8 cellular contexts compared by ENCODE assay signal in the genomic region with DNA sequence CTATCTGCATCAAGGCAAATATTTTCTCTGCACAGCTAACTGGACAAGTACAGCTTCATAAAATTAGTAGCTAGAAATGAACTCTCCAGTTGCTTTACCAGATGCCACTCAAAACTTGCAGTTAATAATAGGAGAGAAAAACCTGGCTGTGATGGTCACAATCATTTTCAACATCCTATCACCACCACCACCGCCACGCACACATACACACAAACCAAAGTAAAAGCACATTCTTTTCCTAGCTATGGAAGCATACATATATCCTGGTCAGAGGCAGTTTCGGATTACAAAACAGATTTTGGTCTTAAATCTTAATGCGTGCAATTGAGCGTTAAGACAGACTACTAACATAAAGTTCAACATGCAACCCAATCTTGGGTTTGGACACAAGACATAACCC. TPM values are rescaled to one million over a fixed set of nuclear protein-coding genes. Genes with fewer than 3 reads are reported as not detected.
DNase-seq lines count a peak whose midpoint lies in the region; ATAC-seq, FAIRE-seq and TF ChIP-seq lines count a peak whose summit lies in the region.

No MANE protein-coding gene starts in this region.

- ATAC-seq in left lobe of liver (no peak), GM19395 (IDR thresholded peaks at IDR 0.05; ENCODE audit: unreplicated experiment) (no peak), HG03439 (IDR thresholded peaks at IDR 0.05; ENCODE audit: unreplicated experiment) (no peak)

- H3K14ac ChIP-seq in H1 (ENCODE audit: insufficient read length), result no peak overlapping the region

- H3K79me2 ChIP-seq in H1 (ENCODE audit: control insufficient read depth in 1 of 2, insufficient read depth in 2 of 2, low read length in 2 of 2) (peaks cover 36 to 60% of the 10 kb centered on the region in 2 experiments), neural cell (replicated peaks; ENCODE audit: insufficient read depth, low read length) (peaks cover 59% of the 10 kb centered on the region)

- DNase-seq in CD4-positive, alpha-beta memory T cell, result no peak
- DNase-seq in NB4 (ENCODE audit: low read depth), result no peak
- DNase-seq in H1 (ENCODE audit: low read depth in 1 of 2, low spot score in 2 of 2), result no peak
- DNase-seq in left lobe of liver (ENCODE audit: low spot score), result no peak
- no peak for DNase-seq in foreskin melanocyte

- no peak for FAIRE-seq in H1 (lab: Jason Lieb, UNC)

- no peak overlapping the region for H2BK120ac ChIP-seq in H1 (replicated peaks; ENCODE audit: low read depth, low read length)

- H4K5ac ChIP-seq in H1 (ENCODE audit: insufficient read length, low read depth, low read length), result no peak overlapping the region

- no peak overlapping the region for H2AK5ac ChIP-seq in H1 (ENCODE audit: low read depth, low read length)

- H3F3A ChIP-seq in neural cell (ENCODE audit: insufficient read depth, low read length, poor library complexity, severe bottlenecking), result no peaks in the 10 kb centered on the region

- peak overlapping the region; percentile 90 to 94 (median 90); a peak in 6 of 7 replicates for H3K9ac ChIP-seq in H1 (replicated peaks in 1 of 4; ENCODE audit: extremely low read depth in 1 of 4, low read depth in 3 of 4, low read length in 3 of 4)
- H3K9ac ChIP-seq in neural cell (ENCODE audit: low read length), result peak overlapping the region; percentile 94

- POLR2A ChIA-PET in CD4-positive, alpha-beta memory T cell (lab: Charles Lee; ENCODE audit: partially characterized antibody), result interaction anchor here (2.3 kb wide), 1 partner anchor 20 kb away, joined by 39 read pairs; no protein-coding TSS in a partner anchor
- POLR2A ChIA-PET in H1 (lab: Charles Lee; ENCODE audit: partially characterized antibody), result interaction anchor here (1.0 to 2.2 kb wide), 7 partner anchors 13 to 278 kb away, joined by 3 to 13 read pairs (median 5); no protein-coding TSS in a partner anchor

- no peak overlapping the region for H2BK12ac ChIP-seq in H1 (ENCODE audit: low read depth, low read length)

- WGBS in H1 (ENCODE audit: extremely low coverage in 1 of 2, insufficient coverage in 1 of 2, insufficient read length in 1 of 2, insufficient replicate concordance in 2 of 2, low coverage in 1 of 2, low lambda C conversion rate in 2 of 2, missing lambda C conversion rate in 1 of 2), 2 experiments, result 45% methylated on average over 5 of the region's 5 CpGs; no CpG with 5 or more reads in 1 of the 2 experiments

- H2BK5ac ChIP-seq in H1 (ENCODE audit: low read depth, low read length), result no peak overlapping the region

- H3K9me3 Mint-ChIP-seq in CD4-positive, alpha-beta memory T cell, result peaks cover 0 to 3% (median 0%) of the 10 kb centered on the region in 8 donors

- peak overlapping the region in 6 of 7 donors; percentile 90 to 96 (median 93) for H3K27ac Mint-ChIP-seq in CD4-positive, alpha-beta memory T cell

- no peak overlapping the region for H3K56ac ChIP-seq in H1 (replicated peaks; ENCODE audit: insufficient read length, low read depth, low read length)

- TF ChIP-seq CTCF in NB4 (IDR thresholded peaks at IDR 0.05; ENCODE audit: low read depth, low read length) (no peak), H1 (IDR thresholded peaks at IDR 0.05; ENCODE audit: control extremely low read depth in 1 of 3, insufficient read depth in 1 of 3, low read depth in 1 of 3, low read length in 3 of 3) (no peak), neural cell (IDR thresholded peaks at IDR 0.05; ENCODE audit: poor library complexity, severe bottlenecking) (no peak)

- no peak overlapping the region for H3K18ac ChIP-seq in H1 (ENCODE audit: extremely low read depth, low read length)

- H3K79me1 ChIP-seq in H1 (ENCODE audit: low read depth, low read length), result no peaks in the 10 kb centered on the region; the same call in none of the 2 replicates

- intact Hi-C loops in CD4-positive, alpha-beta memory T cell (cut with micrococcal nuclease), result loop anchor here (10.0 kb wide), 2 partner anchors 709 to 1379 kb away; partner anchors contain the start of genes PDZD8 and RAB11FIP2

- peaks cover 33 to 63% (median 48%) of the 10 kb centered on the region in 4 donors for H3K4me1 Mint-ChIP-seq in CD4-positive, alpha-beta memory T cell

- no peak overlapping the region for H2BK15ac ChIP-seq in H1 (ENCODE audit: low read length)

- peak overlapping the region; percentile 91 to 95 (median 94) for H3K4me3 Mint-ChIP-seq in CD4-positive, alpha-beta memory T cell

- H4K20me1 ChIP-seq in H1 (replicated peaks in 1 of 2; ENCODE audit: control insufficient read depth in 1 of 2, insufficient read depth in 2 of 2, low read length in 2 of 2) (peaks cover 15 to 17% of the 10 kb centered on the region in 2 experiments), neural cell (ENCODE audit: insufficient read depth) (no peaks in the 10 kb centered on the region)

- no peaks in the 10 kb centered on the region for H3K9me3 ChIP-seq in CD4-positive, alpha-beta memory T cell (ENCODE audit: control insufficient read depth in 1 of 2, low read length in 2 of 2)
- no peaks in the 10 kb centered on the region for H3K9me3 ChIP-seq in H1 (ENCODE audit: insufficient read depth in 2 of 2, low read depth in 1 of 2, low read length in 1 of 2)
- H3K9me3 ChIP-seq in neural cell (ENCODE audit: low read length), result no peaks in the 10 kb centered on the region

- H3K23ac ChIP-seq in H1 (ENCODE audit: insufficient read length), result no peak overlapping the region

- no peak overlapping the region for H3K4ac ChIP-seq in H1 (replicated peaks; ENCODE audit: insufficient read length, low read depth, low read length)

- H3K36me3 ChIP-seq in CD4-positive, alpha-beta memory T cell (ENCODE audit: insufficient read depth, low read length), result no peaks in the 10 kb centered on the region
- H3K36me3 ChIP-seq in H1 (ENCODE audit: control insufficient read depth in 2 of 4, insufficient read depth in 4 of 4, low read length in 3 of 4) (peaks cover 0 to under 1% (median 0%) of the 10 kb centered on the region in 4 experiments; a peak in 1 of 8 replicates), neural cell (ENCODE audit: insufficient read depth, low read length) (no peaks in the 10 kb centered on the region)

- TF ChIP-seq RAD21 in H1 (IDR thresholded peaks at IDR 0.05 in 1 of 2, conservative IDR thresholded peaks at IDR 0.05 in 1 of 2; ENCODE audit: low read depth in 2 of 2, low read length in 2 of 2), result no peak
- no peak for TF ChIP-seq RAD21 in neural cell (conservative IDR thresholded peaks at IDR 0.05)

- peaks cover 0 to 9% of the 10 kb centered on the region in 2 donors for H3K27me3 Mint-ChIP-seq in CD4-positive, alpha-beta memory T cell

- H2AFZ ChIP-seq in H1 (ENCODE audit: low read length), result no peak overlapping the region
- H2AFZ ChIP-seq in neural cell (ENCODE audit: low read depth, low read length), result no peak overlapping the region

- peaks cover 48% of the 10 kb centered on the region for H3K4me1 ChIP-seq in CD4-positive, alpha-beta memory T cell (ENCODE audit: insufficient read depth, low read length)
- no peaks in the 10 kb centered on the region; a peak in 2 of 7 replicates for H3K4me1 ChIP-seq in H1 (replicated peaks in 1 of 4; ENCODE audit: control insufficient read depth in 3 of 4, insufficient read depth in 4 of 4, low read length in 3 of 4)

- H3K27ac ChIP-seq in CD4-positive, alpha-beta memory T cell (ENCODE audit: low read depth, low read length), result no peak overlapping the region
- H3K27ac ChIP-seq in H1 (ENCODE audit: low read depth, low read length) (no peak overlapping the region), neural cell (ENCODE audit: low read length) (peak overlapping the region; percentile 88)

- H3K9me2 ChIP-seq in neural cell (ENCODE audit: insufficient read depth, low read length), result no peaks in the 10 kb centered on the region

- TF ChIP-seq POLR2A in NB4 (IDR thresholded peaks at IDR 0.05; ENCODE audit: extremely low read depth, insufficient read length) (no peak), H1 (IDR thresholded peaks at IDR 0.05; ENCODE audit: control extremely low read depth in 1 of 2, low read depth in 2 of 2, low read length in 2 of 2) (no peak)

- no peak overlapping the region for H2BK20ac ChIP-seq in H1 (ENCODE audit: low read length)

- no peak overlapping the region for H4K8ac ChIP-seq in H1 (ENCODE audit: extremely low read depth, insufficient read depth, low read length)

- no peaks in the 10 kb centered on the region for H3K27me3 ChIP-seq in CD4-positive, alpha-beta memory T cell (ENCODE audit: insufficient read depth, low read length)
- H3K27me3 ChIP-seq in H1 (replicated peaks in 1 of 4; ENCODE audit: control insufficient read depth in 3 of 4, extremely low read depth in 1 of 4, insufficient read depth in 3 of 4, low read length in 3 of 4), result no peaks in the 10 kb centered on the region
- H3K27me3 ChIP-seq in neural cell (ENCODE audit: insufficient read depth, low read depth, low read length), result no peaks in the 10 kb centered on the region

- no peak overlapping the region for H4K91ac ChIP-seq in H1 (replicated peaks; ENCODE audit: insufficient read length, low read length)

- peaks cover 5 to 14% of the 10 kb centered on the region in 2 donors for H3K36me3 Mint-ChIP-seq in CD4-positive, alpha-beta memory T cell

- peak overlapping the region; percentile 32 to 74 for H3K4me3 ChIP-seq in CD4-positive, alpha-beta memory T cell (ENCODE audit: low read length in 2 of 2)
- H3K4me3 ChIP-seq in NB4 (ENCODE audit: low read depth, low read length) (peak overlapping the region; percentile 83), H1 (ENCODE audit: extremely low read depth in 1 of 4, insufficient read depth in 2 of 4, low read depth in 3 of 4, low read length in 4 of 4) (peak overlapping the region; percentile 84 to 97 (median 94)), neural cell (ENCODE audit: low read length) (peak overlapping the region; percentile 90)

- peaks cover 9% of the 10 kb centered on the region for H3K23me2 ChIP-seq in H1 (ENCODE audit: low read depth, low read length)

- CTCF ChIA-PET in CD4-positive, alpha-beta memory T cell (lab: Charles Lee; ENCODE audit: partially characterized antibody), result interaction anchor here (0.6 to 2.0 kb wide), 3 partner anchors 14 to 34 kb away, joined by 3 to 7 read pairs (median 3); no protein-coding TSS in a partner anchor
- CTCF ChIA-PET in H1 (lab: Charles Lee; ENCODE audit: partially characterized antibody), result interaction anchor here (1.4 to 2.3 kb wide), 4 partner anchors 18 to 48 kb away, joined by 4 to 7 read pairs (median 5); no protein-coding TSS in a partner anchor

- no peak for TF ChIP-seq EP300 in H1 (IDR thresholded peaks at IDR 0.05; ENCODE audit: borderline replicate concordance in 1 of 2, low read depth in 2 of 2, low read length in 2 of 2)
- TF ChIP-seq EP300 in neural cell (conservative IDR thresholded peaks at IDR 0.05; ENCODE audit: poor library complexity, severe bottlenecking), result no peak

- H3K4me2 ChIP-seq in H1 (ENCODE audit: insufficient read depth in 1 of 2, low read depth in 2 of 2, low read length in 2 of 2), result peak overlapping the region; percentile 90 to 92
- peak overlapping the region; percentile 90 for H3K4me2 ChIP-seq in neural cell (ENCODE audit: low read length)

RNA-seq across cellular contexts. Expression of gene CACUL1, which starts 1.4 kb away (rescaled TPM):
- 10 to 100 TPM; 32.1 to 32.3 TPM for total RNA-seq in CD4-positive, alpha-beta memory T cell
- 10 to 100 TPM; 14.9 to 30.5 TPM for polyA plus RNA-seq in CD4-positive, alpha-beta memory T cell
- 34.2 and 43.9 TPM in 2 replicates for total RNA-seq in H1 (2021; fragmentation: NEBNext Ultra II Directional; extraction: Animal tissue kit (Norgen Biotek cat#: 25700))
- 4.7 and 6.5 TPM in 2 replicates for polyA plus RNA-seq in H1 (2011; rRNA removed)
- polyA plus RNA-seq in H1 (2011; cell fraction: cytosol; rRNA removed), result 8.3 TPM
- polyA plus RNA-seq in H1 (2011; cell fraction: nucleus; rRNA removed), result 5.8 TPM
- polyA plus RNA-seq in H1 (2012, experiment 1 of 2), result 12.0 to 21.7 TPM (median 16.1 TPM) in 4 replicates
- polyA plus RNA-seq in H1 (2012, experiment 2 of 2), result 1.7 TPM
- polyA plus RNA-seq in H1 (2013, experiment 1 of 2), result 52.5 TPM
- polyA plus RNA-seq in H1 (2013, experiment 2 of 2), result 51.7 TPM
- 19.0 and 22.7 TPM in 2 replicates for polyA minus RNA-seq in H1 (2011; rRNA and poly(A)+ RNA removed)
- 15.1 TPM for polyA minus RNA-seq in H1 (2011; cell fraction: cytosol; rRNA and poly(A)+ RNA removed)
- polyA minus RNA-seq in H1 (2011; cell fraction: nucleus; rRNA and poly(A)+ RNA removed), result 19.5 TPM
- polyA plus RNA-seq in neural cell, result 12.8 and 13.8 TPM in 2 replicates
- 39.7 and 41.8 TPM in 2 replicates for polyA minus RNA-seq in neural cell
- 16.1 TPM for total RNA-seq in left lobe of liver
